23 cellular contexts compared by ENCODE assay signal in the genomic region with DNA sequence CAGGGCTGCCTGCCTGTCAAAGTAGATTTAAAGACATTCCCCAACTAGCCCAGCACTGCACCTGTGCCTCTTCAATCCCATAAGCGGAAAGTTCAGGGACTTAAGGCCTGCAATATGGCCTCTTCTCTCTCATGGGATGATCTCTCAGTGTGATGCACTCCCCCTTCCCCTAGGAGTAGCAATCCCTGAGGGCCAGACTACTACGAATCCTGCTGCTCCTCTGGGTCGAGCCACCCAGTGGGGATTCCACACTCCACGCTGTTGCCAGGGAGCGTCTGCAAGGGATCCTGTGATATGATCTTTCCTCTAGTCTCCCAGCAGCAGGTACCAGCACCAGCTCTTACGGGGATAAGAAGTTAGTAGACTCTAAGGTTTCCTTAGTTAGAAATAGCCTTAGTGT. TPM values are rescaled to one million over a fixed set of nuclear protein-coding genes. Genes with fewer than 3 reads are reported as not detected.
"Had no signal": no experiment of that assay in that cellular context is flagged by ENCODE, and none has a peak within 500 bp of the region (broad histone marks: within the 10 kb centered on the region; RNA-seq: fewer than 3 reads in every experiment).

No MANE protein-coding gene starts in this region.

- FAIRE-seq: HepG2 had no signal

- H3K27ac ChIP-seq: KMS-11, RWPE1 had no signal

- ATAC-seq: HepG2, Panc1, PC-3 had no signal

- H3K4me2 ChIP-seq: KMS-11, SK-N-SH had no signal

- H3K9me2 ChIP-seq: SK-N-SH had no signal

- H3K9ac ChIP-seq: KMS-11, SK-N-SH had no signal

- DNase-seq: IMR-90, NCI-H1092 treated with DMSO at 0.1 percent for 48 hours, NCI-H1436, NCI-H187, NCI-H2029, NCI-H2081 treated with DMSO at 0.1 percent for 48 hours, NCI-H2171, NCI-H345, NCI-H524, NCI-H526 treated with DMSO at 0.1 percent for 48 hours, NCI-H748 treated with DMSO at 0.1 percent for 48 hours, PC-3, SHP77, SK-N-SH, SW 1271 had no signal

- H3K9me3 ChIP-seq: SK-N-SH had no signal

RNA-seq across cellular contexts. Expression of a gene that starts 13.2 kb away (rescaled TPM):
- total RNA-seq: HepG2, HT1080, IMR-90, M059J, NCI-H460, PC-3, SK-MEL-5 had no signal
- polyA plus RNA-seq: HepG2, IMR-90, SK-N-SH had no signal

RNA-seq across cellular contexts. Expression of a gene that starts 22.3 kb away (rescaled TPM):
- total RNA-seq: HepG2, HT1080, IMR-90, M059J, NCI-H460, PC-3, SK-MEL-5 had no signal
- polyA plus RNA-seq: HepG2, IMR-90, SK-N-SH had no signal

RNA-seq across cellular contexts. Expression of a gene that starts 36.9 kb away (rescaled TPM):
- total RNA-seq: HepG2, HT1080, IMR-90, M059J, NCI-H460, PC-3, SK-MEL-5 had no signal
- polyA plus RNA-seq: HepG2, IMR-90, SK-N-SH had no signal

RNA-seq across cellular contexts. Expression of a gene that starts 39.7 kb away (rescaled TPM):
- total RNA-seq: HepG2, HT1080, IMR-90, M059J, NCI-H460, PC-3, SK-MEL-5 had no signal
- polyA plus RNA-seq: HepG2, IMR-90, SK-N-SH had no signal
